29 cellular contexts compared by ENCODE assay signal in genomic region chr3:190032924-190033323, GRCh38.
DNase-seq lines count a peak whose midpoint lies in the region; ATAC-seq and TF ChIP-seq lines count a peak whose summit lies in the region.
"Had no signal": no experiment of that assay in that cellular context is flagged by ENCODE, and none has a peak within 500 bp of the region (broad histone marks: within the 10 kb centered on the region; RNA-seq: fewer than 3 reads in every experiment).

No MANE protein-coding gene starts in this region.

- intact Hi-C loops in sigmoid colon (cut with DNase I) = no loop called here

- no peaks in the 10 kb centered on the region for H3K9me3 Mint-ChIP-seq in endothelial cell (ENCODE audit: unreplicated experiment)
- H3K9me3 Mint-ChIP-seq: activated CD4-positive, alpha-beta memory T cell treated with anti-CD3 and anti-CD28 coated beads, Interleukin-2, amount 10 ng/mL, durations not matched to agents 7 days and 5 days; activated naive CD4-positive, alpha-beta T cell treated with anti-CD3 and anti-CD28 coated beads, Interleukin-2, amount 50 U/mL, for 24 hours; activated T-helper 17 cell treated with anti-CD3 and anti-CD28 coated beads, Interleukin-2, amount 50 U/mL, for 72 hours; CD8-positive, alpha-beta memory T cell; natural killer cell treated with Interleukin-12 subunit alpha and Interleukin-12 subunit beta and Interleukin-15 and Interleukin-18, amount 100 ng/mL, for 72 hours; stimulated activated naive CD8-positive, alpha-beta T cell treated with anti-CD3 and anti-CD28 coated beads, Interleukin-15, amount 100 ng/mL, for 72 hours had no signal

- no peak overlapping the region for H3K27ac ChIP-seq in SK-N-SH (ENCODE audit: low read depth in 2 of 2, low read length in 1 of 2)
- peak overlapping the region in 3 of 4 donors; percentile 45 to 67 (median 61) for H3K27ac ChIP-seq in sigmoid colon
- H3K27ac ChIP-seq: coronary artery, ovary, SJCRH30 had no signal

- H3K27me3 ChIP-seq in SK-N-SH (ENCODE audit: insufficient read depth) (no peaks in the 10 kb centered on the region), sigmoid colon (no peaks in the 10 kb centered on the region)
- H3K27me3 ChIP-seq: MG63, ovary, SJCRH30 had no signal

- POLR2A ChIA-PET in SK-N-SH (lab: Yijun Ruan, JAX) = no interaction called here

- H3K4me3 Mint-ChIP-seq in endothelial cell (ENCODE audit: unreplicated experiment) = no peak overlapping the region
- H3K4me3 Mint-ChIP-seq: activated CD4-positive, alpha-beta memory T cell treated with anti-CD3 and anti-CD28 coated beads, Interleukin-2, amount 10 ng/mL, durations not matched to agents 7 days and 5 days; activated naive CD4-positive, alpha-beta T cell treated with anti-CD3 and anti-CD28 coated beads, Interleukin-2, amount 50 U/mL, for 24 hours; activated T-helper 17 cell treated with anti-CD3 and anti-CD28 coated beads, Interleukin-2, amount 50 U/mL, for 72 hours; B cell; CD8-positive, alpha-beta memory T cell; natural killer cell treated with Interleukin-12 subunit alpha and Interleukin-12 subunit beta and Interleukin-15 and Interleukin-18, amount 100 ng/mL, for 72 hours; stimulated activated naive CD8-positive, alpha-beta T cell treated with anti-CD3 and anti-CD28 coated beads, Interleukin-15, amount 100 ng/mL, for 72 hours had no signal

- no peak overlapping the region for H3K4me2 ChIP-seq in SK-N-SH

- CTCF ChIA-PET in SK-N-SH (lab: Yijun Ruan, JAX) = interaction anchor here (0.6 to 1.4 kb wide), 3 partner anchors 16 to 120 kb away, joined by 3 read pairs; no protein-coding TSS in a partner anchor

- no peaks in the 10 kb centered on the region for H3K9me2 ChIP-seq in SK-N-SH

- no peak for TF ChIP-seq EP300 in SK-N-SH (IDR thresholded peaks at IDR 0.05; ENCODE audit: borderline replicate concordance in 1 of 2, low read depth in 1 of 2, low read length in 1 of 2)
- no peak for TF ChIP-seq EP300 in sigmoid colon (IDR thresholded peaks at IDR 0.05)

- no peaks in the 10 kb centered on the region for H3K36me3 Mint-ChIP-seq in endothelial cell (ENCODE audit: low read depth, unreplicated experiment)
- H3K36me3 Mint-ChIP-seq: activated naive CD4-positive, alpha-beta T cell treated with anti-CD3 and anti-CD28 coated beads, Interleukin-2, amount 50 U/mL, for 24 hours; CD8-positive, alpha-beta memory T cell; natural killer cell treated with Interleukin-12 subunit alpha and Interleukin-12 subunit beta and Interleukin-15 and Interleukin-18, amount 100 ng/mL, for 72 hours had no signal

- 41% methylated on average over 11 of the region's 11 CpGs for WGBS in SK-N-SH (ENCODE audit: low lambda C conversion rate)
- 87 to 90% methylated on average over 11 of the region's 11 CpGs for WGBS in sigmoid colon, 2 donors

- ATAC-seq in SK-N-SH treated with all-trans-retinoic acid at 6 μM for 48 hours = no peak; the same call in 2 of the 3 replicates
- ATAC-seq: activated T-helper 17 cell treated with anti-CD3 and anti-CD28 coated beads, Interleukin-2, amount 50 U/mL, for 72 hours; natural killer cell treated with Interleukin-12 subunit alpha and Interleukin-12 subunit beta and Interleukin-15 and Interleukin-18, amount 100 ng/mL, for 72 hours; stimulated activated naive CD8-positive, alpha-beta T cell treated with anti-CD3 and anti-CD28 coated beads, Interleukin-15, amount 100 ng/mL, for 72 hours had no signal

- H3K36me3 ChIP-seq in SK-N-SH (replicated peaks in 1 of 2; ENCODE audit: control insufficient read depth in 1 of 2, insufficient read depth in 2 of 2, low read length in 1 of 2) (no peaks in the 10 kb centered on the region), sigmoid colon (no peaks in the 10 kb centered on the region)
- H3K36me3 ChIP-seq: ovary, SJCRH30 had no signal

- H3K9me3 ChIP-seq in SK-N-SH (no peaks in the 10 kb centered on the region), sigmoid colon (no peaks in the 10 kb centered on the region)
- H3K9me3 ChIP-seq: ovary, SJCRH30 had no signal

- peaks cover 5% of the 10 kb centered on the region for H3K4me1 Mint-ChIP-seq in endothelial cell (ENCODE audit: unreplicated experiment)
- H3K4me1 Mint-ChIP-seq: activated CD4-positive, alpha-beta memory T cell treated with anti-CD3 and anti-CD28 coated beads, Interleukin-2, amount 10 ng/mL, durations not matched to agents 7 days and 5 days; activated naive CD4-positive, alpha-beta T cell treated with anti-CD3 and anti-CD28 coated beads, Interleukin-2, amount 50 U/mL, for 24 hours; activated T-helper 17 cell treated with anti-CD3 and anti-CD28 coated beads, Interleukin-2, amount 50 U/mL, for 72 hours; B cell; CD8-positive, alpha-beta memory T cell; stimulated activated naive CD8-positive, alpha-beta T cell treated with anti-CD3 and anti-CD28 coated beads, Interleukin-15, amount 100 ng/mL, for 72 hours had no signal

- H3K27ac Mint-ChIP-seq in endothelial cell (ENCODE audit: unreplicated experiment) = no peak overlapping the region
- H3K27ac Mint-ChIP-seq: activated CD4-positive, alpha-beta memory T cell treated with anti-CD3 and anti-CD28 coated beads, Interleukin-2, amount 10 ng/mL, durations not matched to agents 7 days and 5 days; activated T-helper 17 cell treated with anti-CD3 and anti-CD28 coated beads, Interleukin-2, amount 50 U/mL, for 72 hours; B cell; CD8-positive, alpha-beta memory T cell; natural killer cell treated with Interleukin-12 subunit alpha and Interleukin-12 subunit beta and Interleukin-15 and Interleukin-18, amount 100 ng/mL, for 72 hours; stimulated activated naive CD8-positive, alpha-beta T cell treated with anti-CD3 and anti-CD28 coated beads, Interleukin-15, amount 100 ng/mL, for 72 hours had no signal

- no peaks in the 10 kb centered on the region for H3F3A ChIP-seq in SK-N-SH (replicated peaks; ENCODE audit: insufficient read depth)

- DNase-seq in SK-N-SH (no peak), RPMI7951 (ENCODE audit: low read depth) (peak; percentile 68), endothelial cell (ENCODE audit: low spot score) (peak; percentile 6), sigmoid colon (no peak), germinal center (ENCODE audit: low spot score) (no peak), NCI-H226 (no peak)
- no peak for DNase-seq in stimulated activated CD4-positive, alpha-beta T cell treated with anti-CD3 and anti-CD28 coated beads, Interleukin-15, amount 100 ng/mL, for 24 hours
- DNase-seq: activated CD4-positive, alpha-beta memory T cell treated with anti-CD3 and anti-CD28 coated beads, Interleukin-2, amount 10 ng/mL, durations not matched to agents 7 days and 5 days; activated CD4-positive, CD25-positive, alpha-beta regulatory T cell treated with anti-CD3 and anti-CD28 coated beads, Interleukin-2, amount 50 U/mL, for 72 hours; activated CD8-positive, alpha-beta memory T cell treated with anti-CD3 and anti-CD28 coated beads, Interleukin-2, amount 50 U/mL, for 48 hours; CD8-positive, alpha-beta memory T cell; H7; MG63; NCI-H1417 treated with DMSO at 0.1 percent for 48 hours; NCI-H510A treated with DMSO at 0.1 percent for 48 hours; ovary; retina; SJCRH30; small intestine; stimulated activated CD4-positive, alpha-beta T cell treated with anti-CD3 and anti-CD28 coated beads, Interleukin-1b, Interleukin-23, amount 100 ng/mL, for 48 hours; stimulated activated CD8-positive, alpha-beta memory T cell treated with anti-CD3 and anti-CD28 coated beads, Interleukin-4, amount 100 ng/mL, for 48 hours; stimulated activated naive CD8-positive, alpha-beta T cell treated with anti-CD3 and anti-CD28 coated beads, Interleukin-15, amount 100 ng/mL, for 72 hours; T-helper 1 cell had no signal

- H2AFZ ChIP-seq in SK-N-SH (ENCODE audit: low read depth) = no peak overlapping the region

- TF ChIP-seq POLR2A in sigmoid colon (IDR thresholded peaks at IDR 0.05) = no peak

- no peak for TF ChIP-seq RAD21 in SK-N-SH (IDR thresholded peaks at IDR 0.05; ENCODE audit: low read length)

- peak; percentile 15; the same call in 1 of the 2 replicates for TF ChIP-seq CTCF in SK-N-SH (IDR thresholded peaks at IDR 0.05)
- TF ChIP-seq CTCF in endothelial cell (IDR thresholded peaks at IDR 0.05; ENCODE audit: unreplicated experiment) = no peak
- no peak for TF ChIP-seq CTCF in sigmoid colon (IDR thresholded peaks at IDR 0.05)

- no peaks in the 10 kb centered on the region for H3K27me3 Mint-ChIP-seq in endothelial cell (ENCODE audit: unreplicated experiment)

- H3K4me1 ChIP-seq in SK-N-SH (ENCODE audit: control insufficient read depth in 1 of 2, insufficient read depth in 2 of 2, low read depth in 1 of 2, low read length in 1 of 2) (no peaks in the 10 kb centered on the region), sigmoid colon (peaks cover 0 to 35% (median 23%) of the 10 kb centered on the region in 4 donors)
- H3K4me1 ChIP-seq: SJCRH30 had no signal

- no peaks in the 10 kb centered on the region for H4K20me1 ChIP-seq in SK-N-SH (ENCODE audit: insufficient read depth)

- H3K79me2 ChIP-seq in SK-N-SH (ENCODE audit: insufficient read depth) = no peaks in the 10 kb centered on the region

- H3K4me3 ChIP-seq in SK-N-SH (ENCODE audit: low read depth in 2 of 2, low read length in 1 of 2) (no peak overlapping the region), sigmoid colon (no peak overlapping the region)
- H3K4me3 ChIP-seq: coronary artery, MG63, ovary, SJCRH30 had no signal

- no peak overlapping the region for H3K9ac ChIP-seq in SK-N-SH

TF ChIP-seq in SK-N-SH, 30 proteins besides CTCF, POLR2A, EP300 and RAD21:
- TF ChIP-seq MAX (IDR thresholded peaks at IDR 0.05; ENCODE audit: low read depth) = no peak
- no peak for TF ChIP-seq FOXM1 (IDR thresholded peaks at IDR 0.05; ENCODE audit: low read depth)
- TF ChIP-seq MXI1 (IDR thresholded peaks at IDR 0.05; ENCODE audit: low read depth, low read length) = no peak

TF ChIP-seq in SK-N-SH treated with all-trans-retinoic acid at 6 μM for 48 hours, 23 proteins besides CTCF, POLR2A, EP300 and RAD21:
- no peak for TF ChIP-seq TCF4 (CRISPR knock-in tag; IDR thresholded peaks at IDR 0.05; ENCODE audit: borderline replicate concordance)
TF ChIP-seq in SK-N-SH treated with all-trans-retinoic acid at 6 μM for 48 hours: peak in this region for 0.

Comparison
In these comparisons a context has a peak if more than half of its experiments do, and no peak if none do; other contexts are left out.
1. DNase-seq: peak in RPMI7951 (single experiment) and endothelial cell (single experiment); none in SK-N-SH (single experiment), sigmoid colon (single experiment), germinal center (single experiment), stimulated activated CD4-positive, alpha-beta T cell treated with anti-CD3 and anti-CD28 coated beads, Interleukin-15, amount 100 ng/mL, for 24 hours (single experiment) and NCI-H226 (single experiment).
2. H3K27ac ChIP-seq: peak in sigmoid colon (3 of 4); none in SK-N-SH (0 of 2).